Comparison of ENCODE assay signal across 11 cellular contexts in genomic region chr6:98539669-98540207, GRCh38.
A peak's percentile ranks its signal among the peaks of the same experiment; 100 is the strongest.
DNase-seq lines count a peak whose midpoint lies in the region; ATAC-seq and TF ChIP-seq lines count a peak whose summit lies in the region.
"Had no signal": no experiment of that assay in that cellular context is flagged by ENCODE, and none has a peak within 500 bp of the region (broad histone marks: within the 10 kb centered on the region; RNA-seq: fewer than 3 reads in every experiment).

No MANE protein-coding gene starts in this region.

- H3K4me1 Mint-ChIP-seq in CD4-positive, alpha-beta memory T cell = no peaks in the 10 kb centered on the region
- H3K4me1 Mint-ChIP-seq in progenitor cell of endocrine pancreas (ENCODE audit: low read depth) = no peaks in the 10 kb centered on the region

- no peaks in the 10 kb centered on the region for H3K36me3 Mint-ChIP-seq in CD4-positive, alpha-beta memory T cell
- no peaks in the 10 kb centered on the region for H3K36me3 Mint-ChIP-seq in progenitor cell of endocrine pancreas (ENCODE audit: insufficient read depth)

- H3K27me3 ChIP-seq in CD4-positive, alpha-beta memory T cell (ENCODE audit: insufficient read depth, low read length) = no peaks in the 10 kb centered on the region

- H3K27me3 Mint-ChIP-seq in CD4-positive, alpha-beta memory T cell = peaks cover 0 to 2% of the 10 kb centered on the region in 2 donors
- H3K27me3 Mint-ChIP-seq in progenitor cell of endocrine pancreas = peaks cover 4% of the 10 kb centered on the region

- H3K36me3 ChIP-seq in SK-N-MC (ENCODE audit: insufficient read depth, low read length) = no peaks in the 10 kb centered on the region
- H3K36me3 ChIP-seq in CD4-positive, alpha-beta memory T cell (ENCODE audit: insufficient read depth, low read length) = no peaks in the 10 kb centered on the region

- POLR2A ChIA-PET in CD4-positive, alpha-beta memory T cell (lab: Charles Lee; ENCODE audit: partially characterized antibody) = no interaction called here

- H3K27ac Mint-ChIP-seq in CD4-positive, alpha-beta memory T cell = peak overlapping the region in 1 of 7 donors; percentile 21
- H3K27ac Mint-ChIP-seq in progenitor cell of endocrine pancreas = no peak overlapping the region

- intact Hi-C loops in CD4-positive, alpha-beta memory T cell (cut with micrococcal nuclease) = no loop called here

- ATAC-seq in GM19455 (IDR thresholded peaks at IDR 0.05; ENCODE audit: unreplicated experiment) = peak; percentile 76
- ATAC-seq in HG03432 (IDR thresholded peaks at IDR 0.05; ENCODE audit: unreplicated experiment) = peak; percentile 86
- ATAC-seq in left lobe of liver = no peak

- DNase-seq in ELF-1 (ENCODE audit: low read depth, low spot score) (peak; percentile 5), SK-N-MC (ENCODE audit: low read depth, low spot score) (no peak), left lobe of liver (ENCODE audit: low spot score) (no peak), progenitor cell of endocrine pancreas (ENCODE audit: low spot score, unreplicated experiment) (no peak), NCI-H1048 (lab: John Stamatoyannopoulos, UW) (no peak)
- DNase-seq in CD4-positive, alpha-beta memory T cell = no peak
- DNase-seq: NCI-H2171 treated with DMSO at 0.1 percent for 48 hours, T-helper 1 cell had no signal

- no peaks in the 10 kb centered on the region for H3K4me1 ChIP-seq in CD4-positive, alpha-beta memory T cell (ENCODE audit: insufficient read depth, low read length)

- TF ChIP-seq CTCF in progenitor cell of endocrine pancreas (IDR thresholded peaks at IDR 0.05; ENCODE audit: unreplicated experiment) = no peak

- H3K4me3 ChIP-seq in SK-N-MC = no peak overlapping the region
- H3K4me3 ChIP-seq in CD4-positive, alpha-beta memory T cell (ENCODE audit: low read length in 2 of 2) = no peak overlapping the region
- H3K4me3 ChIP-seq: smooth muscle cell had no signal

- H3K9ac ChIP-seq in SK-N-MC (ENCODE audit: insufficient read length) = no peak overlapping the region

- no peak overlapping the region for H3K4me3 Mint-ChIP-seq in CD4-positive, alpha-beta memory T cell
- no peak overlapping the region for H3K4me3 Mint-ChIP-seq in progenitor cell of endocrine pancreas (ENCODE audit: low read depth)

- peak overlapping the region; percentile 75 for H3K27ac ChIP-seq in SK-N-MC
- no peak overlapping the region for H3K27ac ChIP-seq in CD4-positive, alpha-beta memory T cell (ENCODE audit: low read depth, low read length)

- CTCF ChIA-PET in CD4-positive, alpha-beta memory T cell (lab: Charles Lee; ENCODE audit: partially characterized antibody) = interaction anchor here (0.6 kb wide), 1 partner anchor 265 kb away, joined by 3 read pairs; no protein-coding TSS in a partner anchor

- H3K9me3 ChIP-seq in SK-N-MC (ENCODE audit: low read depth, low read length) = no peaks in the 10 kb centered on the region
- no peaks in the 10 kb centered on the region for H3K9me3 ChIP-seq in CD4-positive, alpha-beta memory T cell (ENCODE audit: control insufficient read depth in 1 of 2, low read length in 2 of 2)

- H3K9me3 Mint-ChIP-seq in CD4-positive, alpha-beta memory T cell = peaks cover 0 to 2% (median 0%) of the 10 kb centered on the region in 8 donors
- no peaks in the 10 kb centered on the region for H3K9me3 Mint-ChIP-seq in progenitor cell of endocrine pancreas (ENCODE audit: low read depth)
